6 cellular contexts compared by ENCODE assay signal in genomic region chr12:53495903-53496751, GRCh38. TPM values are rescaled to one million over a fixed set of nuclear protein-coding genes. Genes with fewer than 3 reads are reported as not detected.
DNase-seq lines count a peak whose midpoint lies in the region; ATAC-seq lines count a peak whose summit lies in the region.

No MANE protein-coding gene starts in this region.

- peaks cover 30% of the 10 kb centered on the region for H3K4me1 ChIP-seq in mesodermal cell (ENCODE audit: control insufficient read depth, insufficient read depth, low read length, poor library complexity, severe bottlenecking)

- H3K4me3 ChIP-seq in mesodermal cell (ENCODE audit: extremely low read depth, insufficient read depth, low read length, poor library complexity, severe bottlenecking), result no peak overlapping the region

- H3K9me3 ChIP-seq in mesodermal cell (ENCODE audit: control insufficient read depth, low read length), result no peaks in the 10 kb centered on the region

- DNase-seq in CMK (ENCODE audit: low read depth) (peak; percentile 65), UCSD-AML1 (lab: John Stamatoyannopoulos, UW; ENCODE audit: unreplicated experiment) (peak; percentile 51), NCI-H748 (lab: John Stamatoyannopoulos, UW; ENCODE audit: unreplicated experiment) (no peak)
- DNase-seq in activated effector memory CD4-positive, alpha-beta T cell treated with Interleukin-2 at 50 U/mL for 16 hours, result no peak

- H3K27ac ChIP-seq in mesodermal cell (ENCODE audit: low read depth, low read length, severe bottlenecking), result peak overlapping the region; percentile 24

- ATAC-seq in GM19023 (IDR thresholded peaks at IDR 0.05; ENCODE audit: unreplicated experiment), result no peak

- WGBS in mesodermal cell (ENCODE audit: insufficient coverage in 2 of 2), 2 experiments, result 100% methylated on average over 1 of the region's 5 CpGs; no CpG with 5 or more reads in 1 of the 2 experiments

- peaks cover 9% of the 10 kb centered on the region for H3K36me3 ChIP-seq in mesodermal cell (ENCODE audit: control insufficient read depth, insufficient read depth, low read length)

RNA-seq across cellular contexts. Expression of gene MAP3K12, which starts 3.1 kb away (rescaled TPM):
- 24.9 TPM for polyA plus RNA-seq in mesodermal cell (2013, experiment 1 of 2)
- 22.2 TPM for polyA plus RNA-seq in mesodermal cell (2013, experiment 2 of 2)

RNA-seq across cellular contexts. Expression of gene TARBP2, which starts 5.0 kb away (rescaled TPM):
- 48.7 TPM for polyA plus RNA-seq in mesodermal cell (2013, experiment 1 of 2)
- polyA plus RNA-seq in mesodermal cell (2013, experiment 2 of 2), result 44.7 TPM

RNA-seq across cellular contexts. Expression of gene NPFF, which starts 11.2 kb away (rescaled TPM):
- not detected for polyA plus RNA-seq in mesodermal cell (2013, experiment 1 of 2)
- not detected for polyA plus RNA-seq in mesodermal cell (2013, experiment 2 of 2)

RNA-seq across cellular contexts. Expression of gene PCBP2, which starts 44.2 kb away (rescaled TPM):
- 826 TPM for polyA plus RNA-seq in mesodermal cell (2013, experiment 1 of 2)
- polyA plus RNA-seq in mesodermal cell (2013, experiment 2 of 2), result 812 TPM

RNA-seq across cellular contexts. Expression of gene PRR13, which starts 54.6 kb away (rescaled TPM):
- 99.2 TPM for polyA plus RNA-seq in mesodermal cell (2013, experiment 1 of 2)
- polyA plus RNA-seq in mesodermal cell (2013, experiment 2 of 2), result 98.1 TPM

Comparison
In these comparisons a context has a peak if more than half of its experiments do, and no peak if none do; other contexts are left out.
1. DNase-seq: peak in CMK (single experiment) and UCSD-AML1 (single experiment); none in activated effector memory CD4-positive, alpha-beta T cell treated with Interleukin-2 at 50 U/mL for 16 hours (single experiment) and NCI-H748 (single experiment).